In the genomic region with DNA sequence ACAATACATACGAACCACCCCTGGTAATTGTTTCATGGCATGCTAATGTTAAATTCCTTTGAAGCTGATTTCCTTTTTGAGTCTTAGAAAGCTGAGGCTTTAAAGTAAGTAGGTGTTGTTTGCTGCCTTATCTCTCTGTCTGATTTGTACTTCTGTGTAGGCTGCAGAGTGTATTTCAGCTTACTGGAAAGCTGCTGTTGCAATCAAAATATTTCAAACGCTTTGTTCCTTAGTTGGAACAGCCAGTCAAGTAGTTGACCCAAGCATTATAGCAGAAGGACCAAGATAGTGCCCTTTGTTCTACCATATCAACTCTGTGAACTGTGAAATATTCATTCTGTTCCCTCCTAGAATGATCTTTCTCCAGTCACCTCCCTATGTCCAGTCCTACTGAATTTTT, we compare ENCODE assay signal across 13 cellular contexts. TPM values are rescaled to one million over a fixed set of nuclear protein-coding genes. Genes with fewer than 3 reads are reported as not detected.
A peak's percentile ranks its signal among the peaks of the same experiment; 100 is the strongest.
DNase-seq lines count a peak whose midpoint lies in the region; ATAC-seq and TF ChIP-seq lines count a peak whose summit lies in the region.
"Had no signal": no experiment of that assay in that cellular context is flagged by ENCODE, and none has a peak within 500 bp of the region (broad histone marks: within the 10 kb centered on the region; RNA-seq: fewer than 3 reads in every experiment).

No MANE protein-coding gene starts in this region.

- no peaks in the 10 kb centered on the region for H3K36me3 Mint-ChIP-seq in activated CD4-positive, alpha-beta memory T cell treated with anti-CD3 and anti-CD28 coated beads, Interleukin-2, amount 10 ng/mL, durations not matched to agents 7 days and 5 days (ENCODE audit: low read depth)

- H3K9me2 ChIP-seq in hepatocyte (replicated peaks; ENCODE audit: insufficient read depth): no peaks in the 10 kb centered on the region

- dilution Hi-C loops in mammary epithelial cell (cut with HindIII; ENCODE audit: low sequenced_read_pairs): no loop called here

- in situ Hi-C loops in mammary epithelial cell (cut with MboI; ENCODE audit: low sequenced_read_pairs in 2 of 2): loop anchor here in 1 of 2 donors (10.0 kb wide), 1 partner anchor 139 kb away; a partner anchor contains a TSS

- H2AFZ ChIP-seq in mammary epithelial cell (ENCODE audit: low read depth, low read length): no peak overlapping the region
- no peak overlapping the region for H2AFZ ChIP-seq in hepatocyte

- intact Hi-C loops in mammary epithelial cell (cut with micrococcal nuclease): loop anchor here (10.0 kb wide), 3 partner anchors 219 to 489 kb away; a partner anchor contains a TSS

- no peak overlapping the region for H3K4me3 Mint-ChIP-seq in activated CD4-positive, alpha-beta memory T cell treated with anti-CD3 and anti-CD28 coated beads, Interleukin-2, amount 10 ng/mL, durations not matched to agents 7 days and 5 days
- H3K4me3 Mint-ChIP-seq: activated B cell treated with CpG ODN at 0.5 μM for 24 hours; effector memory CD8-positive, alpha-beta T cell had no signal

- POLR2A ChIA-PET in activated CD4-positive, alpha-beta memory T cell treated with anti-CD3 and anti-CD28 coated beads, Interleukin-2, amount 10 ng/mL, durations not matched to agents 7 days and 5 days (lab: Charles Lee): no interaction called here

- H3K79me2 ChIP-seq in mammary epithelial cell (ENCODE audit: insufficient read depth, low read length) (peaks cover 64% of the 10 kb centered on the region), hepatocyte (peaks cover 55% of the 10 kb centered on the region)

- no peaks in the 10 kb centered on the region for H3K9me3 Mint-ChIP-seq in activated CD4-positive, alpha-beta memory T cell treated with anti-CD3 and anti-CD28 coated beads, Interleukin-2, amount 10 ng/mL, durations not matched to agents 7 days and 5 days
- H3K9me3 Mint-ChIP-seq: activated B cell treated with CpG ODN at 0.5 μM for 24 hours; effector memory CD8-positive, alpha-beta T cell had no signal

- DNase-seq in mammary epithelial cell (no peak), hepatocyte (ENCODE audit: low spot score) (peak; percentile 41), renal cortical epithelial cell (ENCODE audit: low read depth) (peak; percentile 46), MG63 (no peak)
- no peak for DNase-seq in stimulated activated naive CD8-positive, alpha-beta T cell treated with anti-CD3 and anti-CD28 coated beads, Interleukin-15, Interleukin-2, amounts not matched to agents 100 U/mL and 50 U/mL, for 24 hours
- no peak for DNase-seq in activated CD4-positive, alpha-beta memory T cell treated with anti-CD3 and anti-CD28 coated beads, Interleukin-2, amount 10 ng/mL, durations not matched to agents 7 days and 5 days
- DNase-seq: activated B cell treated with CpG ODN at 0.5 μM for 24 hours; anterior cingulate cortex; effector memory CD8-positive, alpha-beta T cell; left lung had no signal

- BruUV-seq in mammary epithelial cell (replicated peaks; lab: Mats Ljungman, UMichigan): no TSS peak

- peaks cover 36% of the 10 kb centered on the region for H3K27me3 Mint-ChIP-seq in activated CD4-positive, alpha-beta memory T cell treated with anti-CD3 and anti-CD28 coated beads, Interleukin-2, amount 10 ng/mL, durations not matched to agents 7 days and 5 days

- H3K36me3 ChIP-seq in HUES6 (ENCODE audit: control insufficient read depth, insufficient read depth, low read length) (no peaks in the 10 kb centered on the region), mammary epithelial cell (ENCODE audit: insufficient read depth, low read length) (no peaks in the 10 kb centered on the region), hepatocyte (replicated peaks; ENCODE audit: insufficient read depth, low read depth) (no peaks in the 10 kb centered on the region), MG63 (no peaks in the 10 kb centered on the region)
- H3K36me3 ChIP-seq: BLaER1, left lung had no signal

- no peaks in the 10 kb centered on the region for H4K20me1 ChIP-seq in mammary epithelial cell (ENCODE audit: insufficient read depth, low read length)
- H4K20me1 ChIP-seq in hepatocyte (ENCODE audit: insufficient read depth, poor library complexity, severe bottlenecking): no peaks in the 10 kb centered on the region
- H4K20me1 ChIP-seq: BLaER1 had no signal

- H3K27ac ChIP-seq in HUES6 (ENCODE audit: low read depth, low read length): peak overlapping the region; percentile 75
- H3K27ac ChIP-seq in mammary epithelial cell (ENCODE audit: insufficient read depth, low read depth, low read length): peak overlapping the region; percentile 88
- peak overlapping the region; percentile 60 for H3K27ac ChIP-seq in hepatocyte
- H3K27ac ChIP-seq: BLaER1, left lung had no signal

- peak overlapping the region; percentile 11; the same call in 1 of the 2 replicates for H3K4me3 ChIP-seq in HUES6 (ENCODE audit: low read depth, low read length)
- H3K4me3 ChIP-seq in mammary epithelial cell (replicated peaks in 1 of 3; ENCODE audit: insufficient read depth in 1 of 3, low read depth in 2 of 3, low read length in 3 of 3): peak overlapping the region; percentile 10 to 49 (median 27)
- H3K4me3 ChIP-seq in hepatocyte: no peak overlapping the region
- no peak overlapping the region for H3K4me3 ChIP-seq in MG63
- H3K4me3 ChIP-seq: BLaER1, left lung had no signal

- peaks cover 7% of the 10 kb centered on the region for H3K4me1 Mint-ChIP-seq in activated CD4-positive, alpha-beta memory T cell treated with anti-CD3 and anti-CD28 coated beads, Interleukin-2, amount 10 ng/mL, durations not matched to agents 7 days and 5 days

- H3K4me2 ChIP-seq in mammary epithelial cell (ENCODE audit: insufficient read depth, low read depth, low read length): peak overlapping the region; percentile 72
- H3K4me2 ChIP-seq in hepatocyte: peak overlapping the region; percentile 88
- H3K4me2 ChIP-seq: BLaER1 had no signal

- CTCF ChIA-PET in mammary epithelial cell (lab: Charles Lee; ENCODE audit: low non-redundant PET): no interaction called here
- CTCF ChIA-PET in activated CD4-positive, alpha-beta memory T cell treated with anti-CD3 and anti-CD28 coated beads, Interleukin-2, amount 10 ng/mL, durations not matched to agents 7 days and 5 days (lab: Charles Lee): no interaction called here

- no peak overlapping the region for H3K27ac Mint-ChIP-seq in activated CD4-positive, alpha-beta memory T cell treated with anti-CD3 and anti-CD28 coated beads, Interleukin-2, amount 10 ng/mL, durations not matched to agents 7 days and 5 days
- H3K27ac Mint-ChIP-seq: activated B cell treated with CpG ODN at 0.5 μM for 24 hours; effector memory CD8-positive, alpha-beta T cell had no signal

- ATAC-seq in stimulated activated naive CD8-positive, alpha-beta T cell treated with anti-CD3 and anti-CD28 coated beads, Interleukin-15, Interleukin-2, amounts not matched to agents 100 U/mL and 50 U/mL, for 24 hours: no peak
- no peak for ATAC-seq in HG02759 (IDR thresholded peaks at IDR 0.05; ENCODE audit: unreplicated experiment)
- ATAC-seq: effector memory CD8-positive, alpha-beta T cell; left lung had no signal

- peaks cover 12% of the 10 kb centered on the region for H3K27me3 ChIP-seq in HUES6 (ENCODE audit: control insufficient read depth, insufficient read depth, low read length)
- no peaks in the 10 kb centered on the region for H3K27me3 ChIP-seq in mammary epithelial cell (ENCODE audit: insufficient read depth, low read length)
- no peaks in the 10 kb centered on the region for H3K27me3 ChIP-seq in hepatocyte
- H3K27me3 ChIP-seq in MG63: peaks cover 6% of the 10 kb centered on the region
- H3K27me3 ChIP-seq: BLaER1 had no signal

- 25% methylated on average over 2 of the region's 2 CpGs for WGBS in mammary epithelial cell (ENCODE audit: low coverage, missing lambda C conversion rate)
- 3% methylated on average over 2 of the region's 2 CpGs for WGBS in hepatocyte (ENCODE audit: low lambda C conversion rate, missing lambda C conversion rate)

- H3K9me3 ChIP-seq in HUES6 (ENCODE audit: control insufficient read depth, insufficient read depth, low read depth, low read length) (no peaks in the 10 kb centered on the region), mammary epithelial cell (replicated peaks; ENCODE audit: insufficient read depth, low read length) (no peaks in the 10 kb centered on the region), hepatocyte (ENCODE audit: low read depth) (no peaks in the 10 kb centered on the region), MG63 (no peaks in the 10 kb centered on the region)
- H3K9me3 ChIP-seq: BLaER1, left lung had no signal

- no peak for TF ChIP-seq CTCF in mammary epithelial cell (conservative IDR thresholded peaks at IDR 0.05 in 1 of 2, IDR thresholded peaks at IDR 0.05 in 1 of 2; ENCODE audit: extremely low read depth in 1 of 2, insufficient read depth in 1 of 2, low read depth in 1 of 2, low read length in 2 of 2)
- no peak for TF ChIP-seq CTCF in hepatocyte (IDR thresholded peaks at IDR 0.05; ENCODE audit: poor library complexity)

- H3K9ac ChIP-seq in HUES6 (ENCODE audit: low read length): peak overlapping the region; percentile 30
- peak overlapping the region; percentile 35 for H3K9ac ChIP-seq in mammary epithelial cell (ENCODE audit: insufficient read depth, low read length)
- H3K9ac ChIP-seq: BLaER1 had no signal

- H3K4me1 ChIP-seq in HUES6 (ENCODE audit: control insufficient read depth, insufficient read depth, low read length) (peaks cover 56% of the 10 kb centered on the region), mammary epithelial cell (ENCODE audit: insufficient read depth, low read length) (peaks cover 52% of the 10 kb centered on the region), hepatocyte (ENCODE audit: insufficient read depth) (peaks cover 54% of the 10 kb centered on the region)
- H3K4me1 ChIP-seq: BLaER1 had no signal

RNA-seq across cellular contexts. Expression of a gene that starts 3.1 kb away (rescaled TPM):
- 10 to 100 TPM; 42.3 to 42.8 TPM for total RNA-seq in mammary epithelial cell
- polyA plus RNA-seq in mammary epithelial cell: 35.8 TPM
- 51.7 TPM for polyA minus RNA-seq in mammary epithelial cell
- 58.0 and 60.0 TPM in 2 replicates for total RNA-seq in hepatocyte
- 62.4 and 72.1 TPM in 2 replicates for polyA plus RNA-seq in hepatocyte
- 9.9 and 10.7 TPM in 2 replicates for total RNA-seq in renal cortical epithelial cell
- 7.4 and 10.6 TPM in 2 replicates for total RNA-seq in MG63 (2014; rRNA removed; shearing (Covaris generic); ENCODE audit: low replicate concordance)
- not detected for total RNA-seq in activated CD4-positive, alpha-beta memory T cell treated with anti-CD3 and anti-CD28 coated beads, Interleukin-2, amount 10 ng/mL, durations not matched to agents 7 days and 5 days
- total RNA-seq: activated B cell treated with CpG ODN at 0.5 μM for 24 hours had no signal

Comparison
In these comparisons a context has a peak if more than half of its experiments do, and no peak if none do; other contexts are left out.
1. H3K4me3 ChIP-seq: peak in HUES6 (single experiment) and mammary epithelial cell (3 of 3); none in hepatocyte (single experiment) and MG63 (single experiment).
2. DNase-seq: peak in hepatocyte (single experiment) and renal cortical epithelial cell (single experiment); none in mammary epithelial cell (single experiment), stimulated activated naive CD8-positive, alpha-beta T cell treated with anti-CD3 and anti-CD28 coated beads, Interleukin-15, Interleukin-2, amounts not matched to agents 100 U/mL and 50 U/mL, for 24 hours (single experiment), MG63 (single experiment) and activated CD4-positive, alpha-beta memory T cell treated with anti-CD3 and anti-CD28 coated beads, Interleukin-2, amount 10 ng/mL, durations not matched to agents 7 days and 5 days (single experiment).
3. Peak in every context shown above with its lines, with median percentiles within 50 percentile points of each other: H3K27ac ChIP-seq.